In the genomic region with DNA sequence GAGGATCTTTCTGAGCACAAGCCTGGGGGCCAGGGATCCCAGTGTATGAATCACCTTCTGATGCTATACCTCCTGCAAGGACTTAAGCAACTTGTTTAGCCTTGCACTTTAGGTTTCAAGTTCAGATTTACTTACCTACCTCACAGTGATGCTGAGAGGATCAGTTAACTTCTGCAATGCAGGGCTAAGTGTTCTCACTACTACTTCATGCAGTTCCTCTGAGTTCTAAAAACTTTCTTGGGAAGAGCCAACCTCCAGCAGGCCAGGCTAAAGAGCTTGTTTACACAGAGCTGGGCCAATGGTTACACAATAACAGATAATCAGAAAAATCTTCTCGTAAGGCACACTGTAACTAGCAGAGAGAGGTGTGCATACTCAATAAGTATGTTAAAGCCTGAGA, we compare ENCODE assay signal across 1 cellular context.
TF ChIP-seq lines count a peak whose summit lies in the region.

No MANE protein-coding gene starts in this region.

TF ChIP-seq in K562, 482 proteins besides CTCF, POLR2A, EP300 and RAD21:
- peak; percentile 37; the same call in 1 of the 2 replicates for TF ChIP-seq CEBPB (tag; IDR thresholded peaks at IDR 0.05)
- no peak for TF ChIP-seq HMGN3 (IDR thresholded peaks at IDR 0.05; ENCODE audit: borderline replicate concordance, extremely low read depth, insufficient read length, low read depth, low read length)
